Comparison of ENCODE assay signal across 27 cellular contexts in genomic region chr7:94188350-94188749, GRCh38.
"Had no signal": no experiment of that assay in that cellular context is flagged by ENCODE, and none has a peak within 500 bp of the region (broad histone marks: within the 10 kb centered on the region; RNA-seq: fewer than 3 reads in every experiment).

No MANE protein-coding gene starts in this region.

- H3K4me2 ChIP-seq: hepatocyte had no signal

- H3K9ac ChIP-seq: parathyroid adenoma had no signal

- H3K4me1 ChIP-seq: breast epithelium, parathyroid adenoma, transverse colon had no signal

- H2AFZ ChIP-seq: hepatocyte, parathyroid adenoma had no signal

- H3K27me3 Mint-ChIP-seq: activated naive CD8-positive, alpha-beta T cell had no signal

- H3K36me3 ChIP-seq: adrenal gland, breast epithelium, esophagus muscularis mucosa, left lung, neutrophil, transverse colon had no signal

- H3K4me3 ChIP-seq: adrenal gland, breast epithelium, coronary artery, esophagus muscularis mucosa, hepatocyte, left lung, lung, skin epidermis, transverse colon had no signal

- H3K27me3 ChIP-seq: adrenal gland, breast epithelium, esophagus muscularis mucosa, hepatocyte, left lung, neutrophil, transverse colon had no signal

- H3K9me3 ChIP-seq: adrenal gland, breast epithelium, esophagus muscularis mucosa, left lung, neutrophil, transverse colon had no signal

- H3K27ac Mint-ChIP-seq: activated naive CD8-positive, alpha-beta T cell; activated T-cell treated with anti-CD3 and anti-CD28 coated beads, Interleukin-2, amount 50 U/mL, for 24 hours; activated T-helper 17 cell treated with anti-CD3 and anti-CD28 coated beads, Interleukin-2, amount 50 U/mL, for 72 hours; immature natural killer cell; nephron; stimulated activated effector memory CD8-positive, alpha-beta T cell treated with anti-CD3 and anti-CD28 coated beads, Interleukin-12 subunit alpha, Interleukin-12 subunit beta, amount 100 ng/mL, for 72 hours; stimulated activated naive CD8-positive, alpha-beta T cell treated with anti-CD3 and anti-CD28 coated beads, Interleukin-15, amount 100 ng/mL, for 72 hours; T-cell; T-helper 2 cell treated with Interferon-gamma antibody and Interleukin-4, amounts not matched to agents 5 μg/mL and 100 μg/mL, for 36 hours had no signal

- H3K36me3 Mint-ChIP-seq: activated naive CD8-positive, alpha-beta T cell; immature natural killer cell; stimulated activated effector memory CD8-positive, alpha-beta T cell treated with anti-CD3 and anti-CD28 coated beads, Interleukin-12 subunit alpha, Interleukin-12 subunit beta, amount 100 ng/mL, for 72 hours; T-cell had no signal

- DNase-seq: activated CD4-positive, alpha-beta T cell treated with anti-CD3 and anti-CD28 coated beads for 1 hour; activated CD8-positive, alpha-beta memory T cell treated with anti-CD3 and anti-CD28 coated beads for 24 hours; activated CD8-positive, alpha-beta memory T cell treated with anti-CD3 and anti-CD28 coated beads, Interleukin-2, amount 50 U/mL, for 4 hours; activated T-cell treated with anti-CD3 and anti-CD28 coated beads, Interleukin-2, amount 50 U/mL, for 24 hours; adrenal gland; foreskin melanocyte; immature natural killer cell; kidney glomerular epithelial cell; left lung; right cardiac atrium; stimulated activated CD4-positive, alpha-beta T cell treated with anti-CD3 and anti-CD28 coated beads, Interleukin-2, amount 100 ng/mL, for 24 hours; stimulated activated naive CD8-positive, alpha-beta T cell treated with anti-CD3 and anti-CD28 coated beads, Interleukin-15, amount 100 ng/mL, for 72 hours; T-cell; transverse colon had no signal

- ATAC-seq: activated T-helper 17 cell treated with anti-CD3 and anti-CD28 coated beads, Interleukin-2, amount 50 U/mL, for 72 hours; left lung; right cardiac atrium; stimulated activated effector memory CD8-positive, alpha-beta T cell treated with anti-CD3 and anti-CD28 coated beads, Interleukin-12 subunit alpha, Interleukin-12 subunit beta, amount 100 ng/mL, for 72 hours; stimulated activated naive CD8-positive, alpha-beta T cell treated with anti-CD3 and anti-CD28 coated beads, Interleukin-15, amount 100 ng/mL, for 72 hours; T-cell had no signal

- H3K27ac ChIP-seq: adrenal gland, breast epithelium, coronary artery, esophagus muscularis mucosa, hepatocyte, left lung, neutrophil, parathyroid adenoma, skin epidermis, transverse colon had no signal

- H3K4me1 Mint-ChIP-seq: activated T-helper 17 cell treated with anti-CD3 and anti-CD28 coated beads, Interleukin-2, amount 50 U/mL, for 72 hours; immature natural killer cell; stimulated activated effector memory CD8-positive, alpha-beta T cell treated with anti-CD3 and anti-CD28 coated beads, Interleukin-12 subunit alpha, Interleukin-12 subunit beta, amount 100 ng/mL, for 72 hours; stimulated activated naive CD8-positive, alpha-beta T cell treated with anti-CD3 and anti-CD28 coated beads, Interleukin-15, amount 100 ng/mL, for 72 hours; T-cell had no signal

- H3K9me3 Mint-ChIP-seq: T-cell; T-helper 2 cell treated with Interferon-gamma antibody and Interleukin-4, amounts not matched to agents 5 μg/mL and 100 μg/mL, for 36 hours had no signal

- H3K4me3 Mint-ChIP-seq: activated naive CD8-positive, alpha-beta T cell; activated T-cell treated with anti-CD3 and anti-CD28 coated beads, Interleukin-2, amount 50 U/mL, for 24 hours; activated T-helper 17 cell treated with anti-CD3 and anti-CD28 coated beads, Interleukin-2, amount 50 U/mL, for 72 hours; immature natural killer cell; nephron; stimulated activated effector memory CD8-positive, alpha-beta T cell treated with anti-CD3 and anti-CD28 coated beads, Interleukin-12 subunit alpha, Interleukin-12 subunit beta, amount 100 ng/mL, for 72 hours; stimulated activated naive CD8-positive, alpha-beta T cell treated with anti-CD3 and anti-CD28 coated beads, Interleukin-15, amount 100 ng/mL, for 72 hours; T-cell; T-helper 2 cell treated with Interferon-gamma antibody and Interleukin-4, amounts not matched to agents 5 μg/mL and 100 μg/mL, for 36 hours had no signal
